In genomic region chr20:63107449-63108200, GRCh38 we compare ENCODE assay signal across 26 cellular contexts.
"Had no signal": no experiment of that assay in that cellular context is flagged by ENCODE, and none has a peak within 500 bp of the region (broad histone marks: within the 10 kb centered on the region; RNA-seq: fewer than 3 reads in every experiment).

No MANE protein-coding gene starts in this region.

- H3K9me3 ChIP-seq: pancreas, upper lobe of right lung, uterus had no signal

- H3K27ac Mint-ChIP-seq: effector memory CD8-positive, alpha-beta T cell; memory B cell; nephron progenitor cell; progenitor cell of endocrine pancreas; stimulated activated memory B cell treated with anti-CD40 and anti-IgM and Interleukin-4, amounts not matched to agents 10 μg/mL and 1 μg/mL and 100 μg/mL, for 72 hours had no signal

- H3K4me3 ChIP-seq: esophagus squamous epithelium, heart right ventricle, lung, pancreas, sigmoid colon, thoracic aorta, tibial nerve, upper lobe of right lung, uterus had no signal

- H3K36me3 Mint-ChIP-seq: stimulated activated memory B cell treated with anti-CD40 and anti-IgM and Interleukin-4, amounts not matched to agents 10 μg/mL and 1 μg/mL and 100 μg/mL, for 72 hours had no signal

- H3K27me3 ChIP-seq: pancreas, sigmoid colon, upper lobe of right lung, uterus had no signal

- H3K36me3 ChIP-seq: esophagus squamous epithelium, heart right ventricle, pancreas, sigmoid colon, thoracic aorta, tibial nerve, upper lobe of right lung, uterus had no signal

- ATAC-seq: effector memory CD8-positive, alpha-beta T cell; heart right ventricle; left colon; pancreas; stimulated activated memory B cell treated with anti-CD40 and anti-IgM and Interleukin-4, amounts not matched to agents 10 μg/mL and 1 μg/mL and 100 μg/mL, for 72 hours; stimulated activated naive CD8-positive, alpha-beta T cell treated with anti-CD3 and anti-CD28 coated beads, Interleukin-15, Interleukin-2, amounts not matched to agents 100 U/mL and 50 U/mL, for 24 hours; upper lobe of right lung had no signal

- H3K4me1 Mint-ChIP-seq: memory B cell; nephron progenitor cell; stimulated activated memory B cell treated with anti-CD40 and anti-IgM and Interleukin-4, amounts not matched to agents 10 μg/mL and 1 μg/mL and 100 μg/mL, for 72 hours had no signal

- H3K27ac ChIP-seq: esophagus squamous epithelium, heart right ventricle, pancreas, sigmoid colon, thoracic aorta, tibial nerve, upper lobe of right lung, uterus had no signal

- DNase-seq: cortex of kidney; effector memory CD8-positive, alpha-beta T cell; erythroblast; esophagus squamous epithelium; foreskin melanocyte; glutamatergic neuron; hippocampal formation; kidney glomerular epithelial cell; left colon; naive B cell; nephron progenitor cell; occipital lobe; sigmoid colon; stimulated activated CD4-positive, alpha-beta T cell treated with anti-CD3 and anti-CD28 coated beads, Interleukin-4, amount 100 ng/mL, for 4 hours; stimulated activated naive CD8-positive, alpha-beta T cell treated with anti-CD3 and anti-CD28 coated beads, Interleukin-15, Interleukin-2, amounts not matched to agents 100 U/mL and 50 U/mL, for 24 hours; substantia nigra; upper lobe of right lung; uterus had no signal

- H3K4me3 Mint-ChIP-seq: effector memory CD8-positive, alpha-beta T cell; memory B cell; nephron progenitor cell; stimulated activated memory B cell treated with anti-CD40 and anti-IgM and Interleukin-4, amounts not matched to agents 10 μg/mL and 1 μg/mL and 100 μg/mL, for 72 hours had no signal

- H3K27me3 Mint-ChIP-seq: stimulated activated memory B cell treated with anti-CD40 and anti-IgM and Interleukin-4, amounts not matched to agents 10 μg/mL and 1 μg/mL and 100 μg/mL, for 72 hours had no signal

- H3K4me1 ChIP-seq: pancreas, upper lobe of right lung had no signal
